23 cellular contexts compared by ENCODE assay signal in genomic region chrX:149494844-149495565, GRCh38. TPM values are rescaled to one million over a fixed set of nuclear protein-coding genes. Genes with fewer than 3 reads are reported as not detected.
DNase-seq lines count a peak whose midpoint lies in the region; ATAC-seq and TF ChIP-seq lines count a peak whose summit lies in the region.
"Had no signal": no experiment of that assay in that cellular context is flagged by ENCODE, and none has a peak within 500 bp of the region (broad histone marks: within the 10 kb centered on the region; RNA-seq: fewer than 3 reads in every experiment).

No MANE protein-coding gene starts in this region.

- peak overlapping the region; percentile 45 for H3K9ac ChIP-seq in PC-3 (ENCODE audit: low read length)

- peak overlapping the region; percentile 89 for H3K27ac ChIP-seq in PC-3 (ENCODE audit: low read length)
- no peak overlapping the region for H3K27ac ChIP-seq in CD8-positive, alpha-beta memory T cell (ENCODE audit: low read depth, low read length)
- H3K27ac ChIP-seq: body of pancreas, tibial artery, WERI-Rb-1 had no signal

- no peaks in the 10 kb centered on the region for H3K79me2 ChIP-seq in PC-3 (ENCODE audit: low read length)

- H3K4me1 Mint-ChIP-seq in activated T-cell treated with anti-CD3 and anti-CD28 coated beads, Interleukin-2, amount 50 U/mL, for 24 hours (ENCODE audit: low read depth), result peaks cover 5% of the 10 kb centered on the region
- H3K4me1 Mint-ChIP-seq in CD8-positive, alpha-beta memory T cell, result peaks cover 7 to 40% (median 12%) of the 10 kb centered on the region in 3 donors

- no peak overlapping the region; the same call in 1 of the 2 replicates for H3K4me3 ChIP-seq in PC-3 (ENCODE audit: low read length)
- no peak overlapping the region for H3K4me3 ChIP-seq in CD8-positive, alpha-beta memory T cell (ENCODE audit: low read length)
- H3K4me3 ChIP-seq: body of pancreas, tibial artery had no signal

- H3K4me2 ChIP-seq in PC-3 (ENCODE audit: low read length), result peak overlapping the region; percentile 61

- peaks cover 43% of the 10 kb centered on the region for H3K36me3 Mint-ChIP-seq in activated T-cell treated with anti-CD3 and anti-CD28 coated beads, Interleukin-2, amount 50 U/mL, for 24 hours (ENCODE audit: low read depth)
- H3K36me3 Mint-ChIP-seq in CD8-positive, alpha-beta memory T cell, result peaks cover 4 to 8% (median 4%) of the 10 kb centered on the region in 3 donors

- peaks cover 52% of the 10 kb centered on the region for H3K36me3 ChIP-seq in PC-3 (ENCODE audit: low read depth, low read length)
- peaks cover 56% of the 10 kb centered on the region for H3K36me3 ChIP-seq in CD8-positive, alpha-beta memory T cell (ENCODE audit: insufficient read depth, low read length)

- no peak for DNase-seq in activated T-cell treated with anti-CD3 and anti-CD28 coated beads, Interleukin-2, amount 50 U/mL, for 24 hours
- no peak for DNase-seq in activated T-cell treated with anti-CD3 and anti-CD28 coated beads, Interleukin-2, amount 50 U/mL, for 1 hour
- DNase-seq in PC-3 (peak; percentile 58), renal cortical epithelial cell (ENCODE audit: low read depth) (peak; percentile 72)
- DNase-seq in stimulated activated naive CD4-positive, alpha-beta T cell treated with Interleukin-2 at 50 U/mL for 16 hours (lab: John Stamatoyannopoulos, UW), result no peak
- DNase-seq in CD8-positive, alpha-beta memory T cell, result no peak
- DNase-seq: activated CD4-positive, alpha-beta T cell treated with anti-CD3 and anti-CD28 coated beads, Interleukin-2, amount 50 U/mL, for 4 hours; CD4-positive, CD25-positive, alpha-beta regulatory T cell; DND-41; NK-92 treated with Interleukin-12 subunit alpha and Interleukin-12 subunit beta, amount 100 ng/mL, for 24 hours; Right ventricle myocardium superior; T-helper 1 cell; tibial artery; WERI-Rb-1 had no signal

- POLR2A ChIA-PET in PC-3 (lab: Charles Lee; ENCODE audit: unreplicated experiment), result no interaction called here
- POLR2A ChIA-PET in CD8-positive, alpha-beta memory T cell (lab: Charles Lee), result interaction anchor here (0.6 kb wide), 1 partner anchor 17 kb away, joined by 3 read pairs; no protein-coding TSS in a partner anchor

- no peaks in the 10 kb centered on the region for H4K20me1 ChIP-seq in PC-3 (ENCODE audit: low read length)

- peaks cover 10% of the 10 kb centered on the region for H3F3A ChIP-seq in PC-3 (ENCODE audit: low read length, unreplicated experiment)

- no peak overlapping the region for H2AFZ ChIP-seq in PC-3 (ENCODE audit: low read length)

- H3K9me3 Mint-ChIP-seq in activated T-cell treated with anti-CD3 and anti-CD28 coated beads, Interleukin-2, amount 50 U/mL, for 24 hours, result no peaks in the 10 kb centered on the region
- H3K9me3 Mint-ChIP-seq in CD8-positive, alpha-beta memory T cell, result no peaks in the 10 kb centered on the region
- H3K9me3 Mint-ChIP-seq: activated naive CD4-positive, alpha-beta T cell treated with anti-CD3 and anti-CD28 coated beads, Interleukin-2, amount 50 U/mL, for 72 hours; natural killer cell treated with Interleukin-12 subunit alpha and Interleukin-12 subunit beta and Interleukin-15 and Interleukin-18, amount 100 ng/mL, for 72 hours; stimulated activated effector memory CD8-positive, alpha-beta T cell treated with anti-CD3 and anti-CD28 coated beads, Interleukin-12 subunit alpha, Interleukin-12 subunit beta, amount 100 ng/mL, for 72 hours had no signal

- H3K27me3 ChIP-seq in PC-3 (ENCODE audit: low read length), result no peaks in the 10 kb centered on the region
- H3K27me3 ChIP-seq in CD8-positive, alpha-beta memory T cell (ENCODE audit: insufficient read depth, low read length, poor library complexity, severe bottlenecking), result no peaks in the 10 kb centered on the region
- H3K27me3 ChIP-seq: body of pancreas, tibial artery had no signal

- no TSS peak for BruUV-seq in PC-3 (replicated peaks; lab: Mats Ljungman, UMichigan)

- H3K9me3 ChIP-seq in PC-3 (ENCODE audit: low read length), result no peaks in the 10 kb centered on the region
- H3K9me3 ChIP-seq in CD8-positive, alpha-beta memory T cell (ENCODE audit: low read length), result no peaks in the 10 kb centered on the region
- H3K9me3 ChIP-seq: body of pancreas, tibial artery had no signal

- H3K4me1 ChIP-seq in PC-3 (ENCODE audit: insufficient read depth, low read length), result peaks cover 49% of the 10 kb centered on the region
- no peaks in the 10 kb centered on the region for H3K4me1 ChIP-seq in CD8-positive, alpha-beta memory T cell (ENCODE audit: insufficient read depth, low read length)

- peaks cover 11% of the 10 kb centered on the region for H3K27me3 Mint-ChIP-seq in activated T-cell treated with anti-CD3 and anti-CD28 coated beads, Interleukin-2, amount 50 U/mL, for 24 hours
- peaks cover 0 to 3% of the 10 kb centered on the region in 2 donors for H3K27me3 Mint-ChIP-seq in CD8-positive, alpha-beta memory T cell
- H3K27me3 Mint-ChIP-seq: CD4-positive, CD25-positive, alpha-beta regulatory T cell; natural killer cell treated with Interleukin-12 subunit alpha and Interleukin-12 subunit beta and Interleukin-15 and Interleukin-18, amount 100 ng/mL, for 72 hours; progenitor cell of endocrine pancreas had no signal

- CTCF ChIA-PET in PC-3 (lab: Charles Lee), result interaction anchor here (1.2 kb wide), 1 partner anchor 17 kb away, joined by 3 read pairs; no protein-coding TSS in a partner anchor
- CTCF ChIA-PET in CD8-positive, alpha-beta memory T cell (lab: Charles Lee), result no interaction called here

- no peak overlapping the region for H3K4me3 Mint-ChIP-seq in activated T-cell treated with anti-CD3 and anti-CD28 coated beads, Interleukin-2, amount 50 U/mL, for 24 hours
- H3K4me3 Mint-ChIP-seq in CD8-positive, alpha-beta memory T cell, result peak overlapping the region in 1 of 7 donors; percentile 41
- H3K4me3 Mint-ChIP-seq: CD4-positive, CD25-positive, alpha-beta regulatory T cell; natural killer cell treated with Interleukin-12 subunit alpha and Interleukin-12 subunit beta and Interleukin-15 and Interleukin-18, amount 100 ng/mL, for 72 hours; stimulated activated effector memory CD8-positive, alpha-beta T cell treated with anti-CD3 and anti-CD28 coated beads, Interleukin-12 subunit alpha, Interleukin-12 subunit beta, amount 100 ng/mL, for 72 hours had no signal

- intact Hi-C loops in PC-3 (cut with micrococcal nuclease), result loop anchor here (1.0 to 2.0 kb wide), 2 partner anchors 10 to 46 kb away; partner anchors contain the start of genes EOLA1 and IDS

- no peak for TF ChIP-seq CTCF in PC-3 (conservative IDR thresholded peaks at IDR 0.05; ENCODE audit: low read depth, low read length)

- peak overlapping the region; percentile 30 for H3K27ac Mint-ChIP-seq in activated T-cell treated with anti-CD3 and anti-CD28 coated beads, Interleukin-2, amount 50 U/mL, for 24 hours
- H3K27ac Mint-ChIP-seq in CD8-positive, alpha-beta memory T cell, result peak overlapping the region in 1 of 8 donors; percentile 3
- H3K27ac Mint-ChIP-seq: activated naive CD4-positive, alpha-beta T cell treated with anti-CD3 and anti-CD28 coated beads, Interleukin-2, amount 50 U/mL, for 72 hours; CD4-positive, CD25-positive, alpha-beta regulatory T cell; natural killer cell treated with Interleukin-12 subunit alpha and Interleukin-12 subunit beta and Interleukin-15 and Interleukin-18, amount 100 ng/mL, for 72 hours; progenitor cell of endocrine pancreas; stimulated activated effector memory CD8-positive, alpha-beta T cell treated with anti-CD3 and anti-CD28 coated beads, Interleukin-12 subunit alpha, Interleukin-12 subunit beta, amount 100 ng/mL, for 72 hours had no signal

- H3K9me2 ChIP-seq in PC-3 (replicated peaks; ENCODE audit: low read length), result no peaks in the 10 kb centered on the region

- ATAC-seq in PC-3 (peak; percentile 48), esophagus mucosa (peak; percentile 45), GM21447 (IDR thresholded peaks at IDR 0.05; ENCODE audit: unreplicated experiment) (no peak)
- ATAC-seq: body of pancreas; natural killer cell treated with Interleukin-12 subunit alpha and Interleukin-12 subunit beta and Interleukin-15 and Interleukin-18, amount 100 ng/mL, for 72 hours; stimulated activated effector memory CD8-positive, alpha-beta T cell treated with anti-CD3 and anti-CD28 coated beads, Interleukin-12 subunit alpha, Interleukin-12 subunit beta, amount 100 ng/mL, for 72 hours had no signal

RNA-seq across cellular contexts. Expression of gene IDS, which starts 10.1 kb away (rescaled TPM):
- total RNA-seq in PC-3 (2014; rRNA removed) (68.4 and 72.9 TPM in 2 replicates), esophagus mucosa (23.2 TPM), renal cortical epithelial cell (25.4 and 56.8 TPM in 2 replicates)
- total RNA-seq in CD8-positive, alpha-beta memory T cell, result 10 to 100 TPM; 84.6 to 86.0 TPM
- polyA plus RNA-seq in CD8-positive, alpha-beta memory T cell, result 145 TPM

RNA-seq across cellular contexts. Expression of gene EOLA1, which starts 45.8 kb away (rescaled TPM):
- total RNA-seq in PC-3 (2014; rRNA removed) (21.7 and 25.9 TPM in 2 replicates), esophagus mucosa (14.6 TPM), renal cortical epithelial cell (15.6 and 15.8 TPM in 2 replicates)
- total RNA-seq in CD8-positive, alpha-beta memory T cell, result 10 to 100 TPM; 33.4 to 35.3 TPM
- polyA plus RNA-seq in CD8-positive, alpha-beta memory T cell, result 19.9 TPM

RNA-seq across cellular contexts. Expression of gene HSFX3, which starts 54.7 kb away (rescaled TPM):
- total RNA-seq in PC-3 (2014; rRNA removed) (not detected in 2 replicates), esophagus mucosa (not detected), renal cortical epithelial cell (not detected in 2 replicates)
- total RNA-seq in CD8-positive, alpha-beta memory T cell, result not detected
- not detected for polyA plus RNA-seq in CD8-positive, alpha-beta memory T cell
- total RNA-seq: activated naive CD4-positive, alpha-beta T cell treated with anti-CD3 and anti-CD28 coated beads, Interleukin-2, amount 50 U/mL, for 72 hours; body of pancreas; CD4-positive, CD25-positive, alpha-beta regulatory T cell; dermis blood vessel endothelial cell; glomerular endothelial cell; natural killer cell treated with Interleukin-12 subunit alpha and Interleukin-12 subunit beta and Interleukin-15 and Interleukin-18, amount 100 ng/mL, for 72 hours; progenitor cell of endocrine pancreas; Right ventricle myocardium superior had no signal
- polyA plus RNA-seq: CD4-positive, CD25-positive, alpha-beta regulatory T cell had no signal

Comparison
In these comparisons a context has a peak if more than half of its experiments do, and no peak if none do; other contexts are left out.
1. DNase-seq: peak in PC-3 (single experiment) and renal cortical epithelial cell (single experiment); none in activated T-cell treated with anti-CD3 and anti-CD28 coated beads, Interleukin-2, amount 50 U/mL, for 24 hours (single experiment), activated T-cell treated with anti-CD3 and anti-CD28 coated beads, Interleukin-2, amount 50 U/mL, for 1 hour (single experiment), stimulated activated naive CD4-positive, alpha-beta T cell treated with Interleukin-2 at 50 U/mL for 16 hours (single experiment) and CD8-positive, alpha-beta memory T cell (0 of 5).